In the genomic region with DNA sequence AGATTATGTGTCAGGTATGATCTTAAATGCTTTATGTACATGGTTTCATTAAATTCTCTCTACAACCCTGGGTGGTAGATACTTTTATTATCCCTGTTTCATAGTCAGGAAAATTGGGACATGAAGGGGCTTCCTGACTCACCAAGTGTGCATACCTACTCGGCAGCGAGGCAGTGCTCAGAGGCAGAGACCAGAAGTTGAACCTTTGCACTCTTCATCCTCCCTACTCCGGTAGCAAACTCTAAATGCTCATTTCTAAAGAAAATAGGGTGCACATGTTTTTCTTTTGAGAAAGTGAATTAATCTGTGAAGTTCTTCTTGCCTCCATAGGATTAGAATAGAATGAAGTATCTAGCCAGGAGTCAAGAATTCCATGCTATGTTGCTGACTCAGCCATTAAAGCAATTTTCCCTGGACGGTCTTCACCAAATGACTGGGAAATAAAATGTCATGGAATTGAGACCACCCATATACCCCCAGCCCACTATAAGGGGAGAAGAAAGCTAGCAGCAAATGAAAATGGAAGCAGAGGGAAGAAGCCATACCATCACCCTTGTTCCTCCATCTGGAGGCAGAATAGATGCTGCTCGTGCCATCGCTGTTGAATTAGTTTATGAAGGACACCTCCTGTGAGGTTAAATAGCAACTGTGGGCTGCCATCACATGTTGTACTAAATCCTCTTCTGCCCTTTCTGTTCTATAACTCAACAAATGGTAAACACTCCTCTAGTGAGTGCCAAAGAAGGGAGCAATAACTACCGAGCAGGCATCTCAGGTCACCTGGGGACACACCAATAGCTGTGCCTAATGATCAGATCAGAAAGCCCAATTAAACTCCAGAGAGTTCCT, we compare ENCODE assay signal across 29 cellular contexts.
"Had no signal": no experiment of that assay in that cellular context is flagged by ENCODE, and none has a peak within 500 bp of the region (broad histone marks: within the 10 kb centered on the region; RNA-seq: fewer than 3 reads in every experiment).

No MANE protein-coding gene starts in this region.

- H3K79me2 ChIP-seq: hepatocyte had no signal

- H3K9me3 ChIP-seq: ascending aorta, gastroesophageal sphincter, thoracic aorta had no signal

- H3K4me2 ChIP-seq: hepatocyte had no signal

- H3K36me3 ChIP-seq: ascending aorta, gastroesophageal sphincter, thoracic aorta had no signal

- H3K36me3 Mint-ChIP-seq: activated naive CD8-positive, alpha-beta T cell treated with anti-CD3 and anti-CD28 coated beads for 36 hours; brain; naive thymus-derived CD8-positive, alpha-beta T cell had no signal

- H3K4me3 ChIP-seq: ascending aorta, coronary artery, dorsolateral prefrontal cortex, gastroesophageal sphincter, hepatocyte, thoracic aorta had no signal

- H3K27ac ChIP-seq: ascending aorta, coronary artery, dorsolateral prefrontal cortex, gastroesophageal sphincter, thoracic aorta had no signal

- H3K27me3 ChIP-seq: ascending aorta, dorsolateral prefrontal cortex, gastroesophageal sphincter, hepatocyte had no signal

- H3K27ac Mint-ChIP-seq: activated naive CD8-positive, alpha-beta T cell treated with anti-CD3 and anti-CD28 coated beads for 36 hours; activated T-cell treated with anti-CD3 and anti-CD28 coated beads, Interleukin-2, amount 50 U/mL, for 72 hours; effector memory CD8-positive, alpha-beta T cell; naive thymus-derived CD8-positive, alpha-beta T cell; T-helper 2 cell treated with Interferon-gamma antibody and Interleukin-4, amounts not matched to agents 5 μg/mL and 100 μg/mL, for 36 hours had no signal

- H3K4me3 Mint-ChIP-seq: activated naive CD8-positive, alpha-beta T cell treated with anti-CD3 and anti-CD28 coated beads for 36 hours; activated T-cell treated with anti-CD3 and anti-CD28 coated beads, Interleukin-2, amount 50 U/mL, for 72 hours; brain; effector memory CD8-positive, alpha-beta T cell; naive thymus-derived CD8-positive, alpha-beta T cell; neural crest cell; T-helper 2 cell treated with Interferon-gamma antibody and Interleukin-4, amounts not matched to agents 5 μg/mL and 100 μg/mL, for 36 hours had no signal

- H3K4me1 Mint-ChIP-seq: naive thymus-derived CD8-positive, alpha-beta T cell; neural crest cell had no signal

- H2AFZ ChIP-seq: hepatocyte had no signal

- DNase-seq: activated CD4-positive, alpha-beta T cell treated with anti-CD3 and anti-CD28 coated beads for 4 hours; activated CD4-positive, alpha-beta T cell treated with anti-CD3 and anti-CD28 coated beads, Interleukin-2, amount 50 U/mL, for 4 hours; activated effector memory CD4-positive, alpha-beta T cell treated with Interleukin-2 at 50 U/mL for 16 hours; activated naive CD4-positive, alpha-beta T cell treated with Interleukin-2 at 50 U/mL for 16 hours; activated naive CD8-positive, alpha-beta T cell treated with anti-CD3 and anti-CD28 coated beads for 36 hours; activated T-cell treated with anti-CD3 and anti-CD28 coated beads for 4 hours; activated T-cell treated with anti-CD3 and anti-CD28 coated beads, Interleukin-2, amount 50 U/mL, for 72 hours; dorsolateral prefrontal cortex; effector memory CD8-positive, alpha-beta T cell; islet precursor cell; left colon; mesenchymal stem cell; naive thymus-derived CD8-positive, alpha-beta T cell; nucleus accumbens; right cardiac atrium; stimulated activated CD4-positive, alpha-beta T cell treated with anti-CD3 and anti-CD28 coated beads, Interleukin-2, amount 100 ng/mL, for 48 hours; stimulated activated naive CD8-positive, alpha-beta T cell treated with anti-CD3 and anti-CD28 coated beads, Interleukin-15, Interleukin-2, amounts not matched to agents 100 U/mL and 50 U/mL, for 24 hours; T-helper 1 cell; trophoblast cell had no signal

- H3K9me3 Mint-ChIP-seq: activated naive CD8-positive, alpha-beta T cell treated with anti-CD3 and anti-CD28 coated beads for 36 hours; activated T-cell treated with anti-CD3 and anti-CD28 coated beads, Interleukin-2, amount 50 U/mL, for 72 hours; effector memory CD8-positive, alpha-beta T cell; naive thymus-derived CD8-positive, alpha-beta T cell; T-helper 2 cell treated with Interferon-gamma antibody and Interleukin-4, amounts not matched to agents 5 μg/mL and 100 μg/mL, for 36 hours had no signal

- ATAC-seq: activated T-cell treated with anti-CD3 and anti-CD28 coated beads, Interleukin-2, amount 50 U/mL, for 72 hours; effector memory CD8-positive, alpha-beta T cell; gastroesophageal sphincter; left colon; naive thymus-derived CD8-positive, alpha-beta T cell; stimulated activated naive CD8-positive, alpha-beta T cell treated with anti-CD3 and anti-CD28 coated beads, Interleukin-15, Interleukin-2, amounts not matched to agents 100 U/mL and 50 U/mL, for 24 hours had no signal

- FAIRE-seq: endothelial cell of umbilical vein, urothelium cell line had no signal
